In the genomic region with DNA sequence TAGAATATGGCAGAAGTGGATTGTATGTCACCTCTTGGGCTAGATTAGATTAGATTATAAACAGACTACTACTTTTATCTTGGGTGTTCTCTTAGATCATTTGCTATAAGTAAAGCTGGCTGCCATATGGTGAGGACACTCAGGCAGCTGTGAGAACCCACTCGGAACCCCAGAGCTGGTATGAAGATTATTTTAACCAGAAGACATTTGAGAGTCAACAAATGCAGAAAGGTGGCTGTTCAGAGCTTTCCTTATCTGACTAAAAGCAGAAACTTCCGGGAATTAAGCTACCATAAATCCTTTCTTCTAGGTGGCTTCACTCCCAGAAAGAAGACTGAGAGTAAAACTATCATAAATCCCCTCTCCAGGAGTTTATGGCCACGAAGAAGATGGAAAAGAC, we compare ENCODE assay signal across 15 cellular contexts.
DNase-seq lines count a peak whose midpoint lies in the region; ATAC-seq and TF ChIP-seq lines count a peak whose summit lies in the region.
"Had no signal": no experiment of that assay in that cellular context is flagged by ENCODE, and none has a peak within 500 bp of the region (broad histone marks: within the 10 kb centered on the region; RNA-seq: fewer than 3 reads in every experiment).

No MANE protein-coding gene starts in this region.

- no peak overlapping the region for H2BK15ac ChIP-seq in mesendoderm (replicated peaks; ENCODE audit: low read depth)

- no peak overlapping the region for H3K18ac ChIP-seq in mesendoderm (ENCODE audit: low read length)

- intact Hi-C loops in activated B cell treated with CpG ODN at 0.5 μM for 24 hours (cut with micrococcal nuclease), result loop anchor here (1.0 to 10.0 kb wide), 4 partner anchors 89 to 1207 kb away; no protein-coding TSS in a partner anchor

- no peaks in the 10 kb centered on the region for H3K79me1 ChIP-seq in mesendoderm (ENCODE audit: low read length)

- H3K23ac ChIP-seq in mesendoderm (ENCODE audit: low read length), result no peak overlapping the region

- no peak overlapping the region for H3K56ac ChIP-seq in mesendoderm (ENCODE audit: low read length)

- peak; percentile 14 for DNase-seq in ELF-1 (ENCODE audit: low read depth, low spot score)
- DNase-seq in OCI-M1 (lab: John Stamatoyannopoulos, UW), result peak; percentile 40
- DNase-seq in activated B cell treated with CpG ODN at 0.5 μM for 24 hours, result no peak
- DNase-seq in mesendoderm, result peak; percentile 73
- no peak for DNase-seq in amniotic stem cell (lab: John Stamatoyannopoulos, UW)
- DNase-seq in NCI-H345 treated with DMSO at 0.1 percent for 48 hours (lab: John Stamatoyannopoulos, UW; ENCODE audit: unreplicated experiment), result no peak
- DNase-seq in middle frontal gyrus (ENCODE audit: extremely low spot score, low spot score), result no peak
- DNase-seq: GM23248; H7; NCI-H1436 treated with DMSO at 0.1 percent for 48 hours; NCI-H510A; NK-92 treated with Interleukin-12 subunit alpha and Interleukin-12 subunit beta, amount 100 ng/mL, for 24 hours; PC-9; Right ventricle myocardium superior had no signal

- no peak overlapping the region for H3K4me2 ChIP-seq in mesendoderm (ENCODE audit: low read length)
- H3K4me2 ChIP-seq: PC-9 had no signal

- H4K8ac ChIP-seq in mesendoderm (ENCODE audit: low read depth, low read length), result no peak overlapping the region

- H2AK5ac ChIP-seq in mesendoderm (ENCODE audit: low read length), result no peak overlapping the region

- H3K9me3 Mint-ChIP-seq in activated B cell treated with CpG ODN at 0.5 μM for 24 hours, result no peaks in the 10 kb centered on the region

- no peak overlapping the region for H4K5ac ChIP-seq in mesendoderm (ENCODE audit: low read length)

- peak overlapping the region; percentile 59 for H3K27ac Mint-ChIP-seq in activated B cell treated with CpG ODN at 0.5 μM for 24 hours

- no peaks in the 10 kb centered on the region for H3K27me3 Mint-ChIP-seq in activated B cell treated with CpG ODN at 0.5 μM for 24 hours

- no peak overlapping the region for H3K4ac ChIP-seq in mesendoderm (ENCODE audit: low read depth, low read length)

- no peak overlapping the region for H3K27ac ChIP-seq in mesendoderm (ENCODE audit: low read depth, low read length)
- H3K27ac ChIP-seq: GM23248, PC-9, SJSA1 had no signal

- H3K4me1 Mint-ChIP-seq in activated B cell treated with CpG ODN at 0.5 μM for 24 hours, result peaks cover 5% of the 10 kb centered on the region

- no peaks in the 10 kb centered on the region for H3K27me3 ChIP-seq in mesendoderm (ENCODE audit: insufficient read depth, low read length, poor library complexity)
- H3K27me3 ChIP-seq: SJSA1 had no signal

- H2BK5ac ChIP-seq in mesendoderm (ENCODE audit: low read length), result no peak overlapping the region

- no CpG with 5 or more reads among the region's 3 CpGs for WGBS in mesendoderm (ENCODE audit: extremely low coverage, insufficient coverage, low lambda C conversion rate)

- no peaks in the 10 kb centered on the region for H3K4me1 ChIP-seq in mesendoderm (ENCODE audit: control insufficient read depth, low read depth, low read length)

- H3K36me3 Mint-ChIP-seq in activated B cell treated with CpG ODN at 0.5 μM for 24 hours (ENCODE audit: low read depth), result peaks cover 12% of the 10 kb centered on the region

- POLR2A ChIA-PET in activated B cell treated with CpG ODN at 0.5 μM for 24 hours (lab: Charles Lee), result interaction anchor here (0.6 kb wide), 1 partner anchor 107 kb away, joined by 3 read pairs; no protein-coding TSS in a partner anchor

- H3K4me3 ChIP-seq in mesendoderm (ENCODE audit: low read length), result no peak overlapping the region
- H3K4me3 ChIP-seq: GM23248, PC-9, SJSA1 had no signal

- H3K9ac ChIP-seq in mesendoderm (ENCODE audit: low read length), result no peak overlapping the region
- H3K9ac ChIP-seq: GM23248 had no signal

- no peak for TF ChIP-seq CTCF in activated B cell treated with CpG ODN at 0.5 μM for 24 hours (IDR thresholded peaks at IDR 0.05)

- no peak overlapping the region for H3K4me3 Mint-ChIP-seq in activated B cell treated with CpG ODN at 0.5 μM for 24 hours

- CTCF ChIA-PET in activated B cell treated with CpG ODN at 0.5 μM for 24 hours (lab: Charles Lee), result interaction anchor here (0.8 to 4.3 kb wide), 10 partner anchors 9 to 1805 kb away, joined by 3 to 28 read pairs (median 5); no protein-coding TSS in a partner anchor

- no peak for ATAC-seq in activated B cell treated with CpG ODN at 0.5 μM for 24 hours (ENCODE audit: low read depth)

- no peak overlapping the region for H2BK120ac ChIP-seq in mesendoderm (ENCODE audit: low read depth, low read length)

- no peaks in the 10 kb centered on the region for H3K79me2 ChIP-seq in mesendoderm (ENCODE audit: control insufficient read depth, insufficient read depth, low read length)

- H3K36me3 ChIP-seq in mesendoderm (ENCODE audit: control insufficient read depth, insufficient read depth, low read length), result no peaks in the 10 kb centered on the region
- H3K36me3 ChIP-seq: SJSA1 had no signal

Comparison
In these comparisons a context has a peak if more than half of its experiments do, and no peak if none do; other contexts are left out.
1. DNase-seq: peak in ELF-1 (single experiment), OCI-M1 (single experiment) and mesendoderm (single experiment); none in activated B cell treated with CpG ODN at 0.5 μM for 24 hours (single experiment), amniotic stem cell (single experiment), NCI-H345 treated with DMSO at 0.1 percent for 48 hours (single experiment) and middle frontal gyrus (single experiment).